ENCODE assay signal across 20 cellular contexts in the genomic region with DNA sequence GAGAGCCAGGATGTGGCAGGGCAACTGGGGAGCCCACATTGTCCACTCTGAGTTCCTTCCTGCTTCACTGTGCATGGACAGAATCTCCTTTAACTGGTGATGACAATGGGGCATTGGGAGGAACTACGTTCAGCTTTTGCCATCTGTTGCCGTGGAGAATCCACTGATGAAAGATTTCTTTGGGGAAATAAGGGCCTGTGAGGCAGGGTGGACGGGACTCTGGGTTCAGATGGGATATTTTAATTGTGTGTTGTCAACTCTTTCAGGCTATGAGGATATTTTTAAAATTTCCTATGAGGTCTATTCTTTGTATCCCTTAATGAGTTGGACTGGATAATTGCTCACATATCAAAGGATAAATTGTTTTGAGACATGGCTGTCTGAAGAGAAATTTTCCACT.
"Had no signal": no experiment of that assay in that cellular context is flagged by ENCODE, and none has a peak within 500 bp of the region (broad histone marks: within the 10 kb centered on the region; RNA-seq: fewer than 3 reads in every experiment).

No MANE protein-coding gene starts in this region.

- H3K27ac ChIP-seq: epithelial cell of prostate, hepatocyte, left lung, spleen, thyroid gland had no signal

- H2AFZ ChIP-seq: hepatocyte had no signal

- H3K4me2 ChIP-seq: hepatocyte had no signal

- H3K27me3 ChIP-seq: hepatocyte, spleen, thyroid gland had no signal

- H3K9me3 ChIP-seq: left lung, spleen, thyroid gland had no signal

- H3K4me3 ChIP-seq: coronary artery, hepatocyte, left lung, lung, spleen, thyroid gland had no signal

- H3K36me3 ChIP-seq: thyroid gland had no signal

- DNase-seq: activated T-cell treated with anti-CD3 and anti-CD28 coated beads, Interleukin-2, amount 50 U/mL, for 1 hour; aorta; foreskin fibroblast; glutamatergic neuron; kidney glomerular epithelial cell; left lung; naive B cell; posterior cingulate gyrus; spleen; stimulated activated CD4-positive, alpha-beta T cell treated with anti-CD3 and anti-CD28 coated beads, Interleukin-4, amount 100 ng/mL, for 1 hour; stimulated activated naive CD4-positive, alpha-beta T cell; T-helper 9 cell; thyroid gland had no signal

- ATAC-seq: activated naive CD4-positive, alpha-beta T cell treated with anti-CD3 and anti-CD28 coated beads, Interleukin-2, amount 50 U/mL, for 72 hours; activated T-helper 17 cell treated with anti-CD3 and anti-CD28 coated beads, Interleukin-2, amount 50 U/mL, for 72 hours; left lung; WTC11 had no signal
